In the genomic region with DNA sequence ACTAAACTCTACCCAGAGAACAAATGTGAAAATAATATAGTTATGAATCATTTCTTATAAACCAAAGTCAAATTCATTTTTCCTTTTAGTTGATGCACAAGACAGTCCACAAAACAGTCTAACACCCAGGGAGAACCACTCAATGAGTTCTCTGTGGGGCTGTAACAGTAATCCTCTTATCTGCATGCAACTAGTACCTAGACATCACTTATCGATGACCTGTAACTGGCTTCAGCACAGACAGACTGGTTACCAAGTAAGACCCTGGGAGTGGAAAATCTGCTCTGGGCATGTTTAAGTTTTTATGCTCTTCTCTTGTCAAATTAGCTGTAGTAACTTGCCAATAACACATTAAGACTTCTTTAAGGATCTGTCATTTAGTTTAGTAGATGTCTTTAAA, we compare ENCODE assay signal across 21 cellular contexts. TPM values are rescaled to one million over a fixed set of nuclear protein-coding genes. Genes with fewer than 3 reads are reported as not detected.
DNase-seq lines count a peak whose midpoint lies in the region; ATAC-seq and TF ChIP-seq lines count a peak whose summit lies in the region.
"Had no signal": no experiment of that assay in that cellular context is flagged by ENCODE, and none has a peak within 500 bp of the region (broad histone marks: within the 10 kb centered on the region; RNA-seq: fewer than 3 reads in every experiment).

No MANE protein-coding gene starts in this region.

- H3K4me3 ChIP-seq in left ventricle myocardium inferior (no peak overlapping the region), WERI-Rb-1 (ENCODE audit: low read depth, low read length) (no peak overlapping the region), muscle layer of colon (ENCODE audit: low read depth in 1 of 2, low read length in 2 of 2) (no peak overlapping the region), tibial artery (no peak overlapping the region), prostate gland (no peak overlapping the region)
- H3K4me3 ChIP-seq: GM23338 had no signal

- 96% methylated on average over 1 of the region's 1 CpG for WGBS in prostate gland

- no peak for TF ChIP-seq CTCF in left ventricle myocardium inferior (IDR thresholded peaks at IDR 0.05; ENCODE audit: borderline replicate concordance)
- TF ChIP-seq CTCF in WERI-Rb-1 (IDR thresholded peaks at IDR 0.05; ENCODE audit: low read depth, low read length), result no peak
- no peak for TF ChIP-seq CTCF in tibial artery (IDR thresholded peaks at IDR 0.05)
- no peak for TF ChIP-seq CTCF in prostate gland (IDR thresholded peaks at IDR 0.05)

- H3K9ac ChIP-seq in muscle layer of colon (ENCODE audit: low read length), result no peak overlapping the region

- no peak for ATAC-seq in Right ventricle myocardium inferior
- ATAC-seq: GM23338, PC-3 had no signal

- peaks cover 8% of the 10 kb centered on the region for H3K9me3 ChIP-seq in left ventricle myocardium inferior (replicated peaks)
- H3K9me3 ChIP-seq in WERI-Rb-1 (ENCODE audit: severe bottlenecking), result no peaks in the 10 kb centered on the region
- no peaks in the 10 kb centered on the region for H3K9me3 ChIP-seq in muscle layer of colon (ENCODE audit: low read length)
- H3K9me3 ChIP-seq in tibial artery, result no peaks in the 10 kb centered on the region
- H3K9me3 ChIP-seq in prostate gland, result no peaks in the 10 kb centered on the region

- no peak for DNase-seq in left ventricle myocardium inferior
- no peak for DNase-seq in Right ventricle myocardium inferior (ENCODE audit: missing footprints)
- no peak for DNase-seq in WERI-Rb-1
- no peak for DNase-seq in tibial artery
- no peak for DNase-seq in COR-L47 (lab: John Stamatoyannopoulos, UW)
- DNase-seq in SK-N-DZ (ENCODE audit: low spot score), result no peak
- DNase-seq in prostate gland (ENCODE audit: low spot score), result no peak
- DNase-seq: CD8-positive, alpha-beta memory T cell; HCEC 1CT; KBM-7; MM.1S; NCI-H1048; NCI-H1417 treated with DMSO at 0.1 percent for 48 hours; NCI-H187; NCI-H446; NCI-H526; PC-3; SHP77 treated with DMSO at 0.1 percent for 48 hours had no signal

- peaks cover 94% of the 10 kb centered on the region for H3K4me1 ChIP-seq in left ventricle myocardium inferior
- H3K4me1 ChIP-seq in muscle layer of colon (ENCODE audit: insufficient read depth, low read length), result peaks cover 62% of the 10 kb centered on the region
- peaks cover 0 to 81% (median 42%) of the 10 kb centered on the region in 4 donors for H3K4me1 ChIP-seq in tibial artery
- no peaks in the 10 kb centered on the region for H3K4me1 ChIP-seq in prostate gland (replicated peaks)

- intact Hi-C loops in left ventricle myocardium inferior (cut with micrococcal nuclease), result no loop called here
- intact Hi-C loops in Right ventricle myocardium inferior (cut with DNase I), result no loop called here
- intact Hi-C loops in tibial artery (cut with DNase I; ENCODE audit: low total_unique reads), result no loop called here
- intact Hi-C loops in prostate gland (cut with DNase I), result no loop called here

- H3K36me3 ChIP-seq in left ventricle myocardium inferior, result peaks cover 34% of the 10 kb centered on the region
- peaks cover 39% of the 10 kb centered on the region for H3K36me3 ChIP-seq in WERI-Rb-1
- peaks cover 12% of the 10 kb centered on the region for H3K36me3 ChIP-seq in muscle layer of colon (ENCODE audit: insufficient read depth, low read length)
- H3K36me3 ChIP-seq in tibial artery, result peaks cover 8 to 22% (median 17%) of the 10 kb centered on the region in 3 donors
- H3K36me3 ChIP-seq in prostate gland, result no peaks in the 10 kb centered on the region

- no peak for TF ChIP-seq POLR2A in prostate gland (IDR thresholded peaks at IDR 0.05)

- H3K27ac ChIP-seq in left ventricle myocardium inferior (replicated peaks), result peak overlapping the region; percentile 83
- H3K27ac ChIP-seq in WERI-Rb-1, result peak overlapping the region; percentile 17
- peak overlapping the region; percentile 35 for H3K27ac ChIP-seq in muscle layer of colon (ENCODE audit: low read depth, low read length)
- H3K27ac ChIP-seq in tibial artery, result peak overlapping the region; percentile 79 to 82
- H3K27ac ChIP-seq in prostate gland, result no peak overlapping the region
- H3K27ac ChIP-seq: C4-2B had no signal

- H3K27me3 ChIP-seq in left ventricle myocardium inferior (ENCODE audit: low read depth) (no peaks in the 10 kb centered on the region), WERI-Rb-1 (ENCODE audit: insufficient read depth, low read depth, severe bottlenecking) (no peaks in the 10 kb centered on the region), muscle layer of colon (ENCODE audit: control insufficient read depth in 1 of 2, insufficient read depth in 2 of 2, low read length in 2 of 2) (no peaks in the 10 kb centered on the region), tibial artery (no peaks in the 10 kb centered on the region), prostate gland (replicated peaks; ENCODE audit: insufficient read depth) (no peaks in the 10 kb centered on the region)

RNA-seq across cellular contexts. Expression of gene PITPNB, which starts 46.6 kb away (rescaled TPM):
- total RNA-seq in left ventricle myocardium inferior (60.0 TPM), Right ventricle myocardium inferior (43.7 TPM), prostate gland (10 to 100 TPM; 23.8 to 43.6 TPM)
- 38.0 and 39.1 TPM in 2 replicates for polyA plus RNA-seq in SK-N-DZ (2014; cell fraction: cytosol; rRNA removed)
- polyA plus RNA-seq in SK-N-DZ (2014; cell fraction: nucleus; rRNA removed), result 46.3 and 72.6 TPM in 2 replicates

Comparison
In these comparisons a context has a peak if more than half of its experiments do, and no peak if none do; other contexts are left out.
1. H3K27ac ChIP-seq: peak in left ventricle myocardium inferior (single experiment), WERI-Rb-1 (single experiment), muscle layer of colon (single experiment) and tibial artery (2 of 2); none in prostate gland (0 of 2).